7 cellular contexts compared by ENCODE assay signal in the genomic region with DNA sequence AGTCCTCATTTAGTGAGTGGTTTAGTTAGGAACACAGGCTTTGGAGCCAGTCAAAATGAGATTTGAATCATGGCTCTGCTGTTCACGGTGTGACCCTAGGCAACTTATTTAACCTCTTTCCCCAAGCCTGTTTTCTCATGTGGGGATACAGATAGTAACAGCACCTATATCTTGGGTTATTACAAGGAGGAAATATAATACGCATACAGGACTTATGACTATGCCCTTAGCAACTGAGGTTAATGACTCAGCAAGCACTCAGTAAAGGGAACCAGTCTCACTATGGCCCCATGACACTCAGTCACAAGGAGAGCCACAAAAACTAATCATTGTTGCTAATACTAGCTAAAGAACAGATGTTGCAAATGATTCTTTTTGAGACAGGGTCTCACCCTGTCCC. TPM values are rescaled to one million over a fixed set of nuclear protein-coding genes. Genes with fewer than 3 reads are reported as not detected.
DNase-seq lines count a peak whose midpoint lies in the region; ATAC-seq and TF ChIP-seq lines count a peak whose summit lies in the region.

No MANE protein-coding gene starts in this region.

- H3K27ac ChIP-seq in lower lobe of right lung (no peak overlapping the region), neural progenitor cell (no peak overlapping the region)

- no peaks in the 10 kb centered on the region for H4K20me1 ChIP-seq in neural progenitor cell (ENCODE audit: low read depth)

- TF ChIP-seq CTCF in lower lobe of right lung (IDR thresholded peaks at IDR 0.05) (no peak), neural progenitor cell (IDR thresholded peaks at IDR 0.05) (no peak)

- DNase-seq in RPMI7951 (ENCODE audit: low read depth) (peak; percentile 89), lower lobe of right lung (no peak), NCI-H446 treated with DMSO at 0.1 percent for 48 hours (lab: John Stamatoyannopoulos, UW) (no peak), neural progenitor cell (ENCODE audit: low spot score) (no peak), cerebellar cortex (ENCODE audit: low spot score) (no peak)

- H3K79me2 ChIP-seq in neural progenitor cell (ENCODE audit: low read depth) = no peaks in the 10 kb centered on the region

- no peak overlapping the region for H3K27ac Mint-ChIP-seq in neural progenitor cell

- ATAC-seq in GM18907 (IDR thresholded peaks at IDR 0.05; ENCODE audit: unreplicated experiment) = peak; percentile 78
- peak; percentile 77 for ATAC-seq in HG02852 (IDR thresholded peaks at IDR 0.05; ENCODE audit: unreplicated experiment)
- peak; percentile 76 to 83 for ATAC-seq in lower lobe of right lung

- H3K9ac ChIP-seq in neural progenitor cell = no peak overlapping the region

- H3K27me3 ChIP-seq in lower lobe of right lung (ENCODE audit: low read depth) (no peaks in the 10 kb centered on the region), neural progenitor cell (no peaks in the 10 kb centered on the region)

- H3K4me1 ChIP-seq in lower lobe of right lung (peaks cover under 1% of the 10 kb centered on the region), neural progenitor cell (no peaks in the 10 kb centered on the region)

- H3K4me2 ChIP-seq in neural progenitor cell = no peak overlapping the region

- no peaks in the 10 kb centered on the region for H3K36me3 Mint-ChIP-seq in neural progenitor cell

- no peak overlapping the region for H2AFZ ChIP-seq in neural progenitor cell (replicated peaks)

- H3K9me3 ChIP-seq in lower lobe of right lung = no peaks in the 10 kb centered on the region
- no peaks in the 10 kb centered on the region for H3K9me3 ChIP-seq in neural progenitor cell (ENCODE audit: low read depth)

- no peak overlapping the region for H3K4me3 Mint-ChIP-seq in neural progenitor cell

- no peaks in the 10 kb centered on the region for H3K27me3 Mint-ChIP-seq in neural progenitor cell (ENCODE audit: insufficient read depth, low read depth)

- H3F3A ChIP-seq in neural progenitor cell (ENCODE audit: low read depth) = no peaks in the 10 kb centered on the region

- H3K9me3 Mint-ChIP-seq in neural progenitor cell = no peaks in the 10 kb centered on the region

- intact Hi-C loops in lower lobe of right lung (cut with DNase I) = no loop called here

- H3K36me3 ChIP-seq in lower lobe of right lung = peaks cover 20% of the 10 kb centered on the region
- H3K36me3 ChIP-seq in neural progenitor cell = no peaks in the 10 kb centered on the region

- H3K4me3 ChIP-seq in lower lobe of right lung = no peak overlapping the region
- no peak overlapping the region for H3K4me3 ChIP-seq in neural progenitor cell

- peaks cover 2% of the 10 kb centered on the region for H3K4me1 Mint-ChIP-seq in neural progenitor cell

RNA-seq across cellular contexts. Expression of gene SUMF1, which starts 45.9 kb away (rescaled TPM):
- total RNA-seq in RPMI7951 (2014; rRNA removed; shearing (Covaris generic)) = 42.5 and 43.5 TPM in 2 replicates
- 35.4 TPM for total RNA-seq in lower lobe of right lung
- 10.6 and 15.8 TPM in 2 replicates for total RNA-seq in neural progenitor cell (ENCODE audit: low replicate concordance)
